ENCODE assay signal across 1 cellular context in genomic region chr3:100089802-100090668, GRCh38.
TF ChIP-seq lines count a peak whose summit lies in the region.

No MANE protein-coding gene starts in this region.

TF ChIP-seq in HCT116, 20 proteins besides CTCF, POLR2A, EP300 and RAD21 (continued from another document):
- TF ChIP-seq ZBTB33 (IDR thresholded peaks at IDR 0.05; ENCODE audit: extremely low read depth, insufficient replicate concordance, low read length), result no peak
- no peak for TF ChIP-seq FOSL1 (IDR thresholded peaks at IDR 0.05; ENCODE audit: low read depth)
- no peak for TF ChIP-seq EZH2 (IDR thresholded peaks at IDR 0.05)
